In genomic region chr3:100072328-100073048, GRCh38 we compare ENCODE assay signal across 8 cellular contexts. TPM values are rescaled to one million over a fixed set of nuclear protein-coding genes. Genes with fewer than 3 reads are reported as not detected.
DNase-seq lines count a peak whose midpoint lies in the region; ATAC-seq and TF ChIP-seq lines count a peak whose summit lies in the region.

No MANE protein-coding gene starts in this region.

- H3K4me1 Mint-ChIP-seq in activated CD8-positive, alpha-beta memory T cell treated with anti-CD3 and anti-CD28 coated beads, Interleukin-2, amount 10 ng/mL, durations not matched to agents 7 days and 5 days: peaks cover 67% of the 10 kb centered on the region
- H3K4me1 Mint-ChIP-seq in activated T-helper 2 cell treated with anti-CD3 and anti-CD28 coated beads, Interferon-gamma antibody, Interleukin-2, Interleukin-4, amounts not matched to agents 10 μg/mL and 5 μg/mL and 100 μg/mL, durations not matched to agents 14 hours and 24 hours and 36 hours (ENCODE audit: low read depth): peaks cover 74% of the 10 kb centered on the region

- POLR2A ChIA-PET in PC-9 (lab: Charles Lee; ENCODE audit: unreplicated experiment): no interaction called here

- H3K27ac ChIP-seq in PC-9 (no peak overlapping the region), MM.1S (ENCODE audit: low read length) (no peak overlapping the region)

- CTCF ChIA-PET in activated CD8-positive, alpha-beta memory T cell treated with anti-CD3 and anti-CD28 coated beads, Interleukin-2, amount 10 ng/mL, durations not matched to agents 7 days and 5 days (lab: Charles Lee): interaction anchor here (0.9 to 7.5 kb wide), 9 partner anchors 12 to 230 kb away, joined by 3 to 59 read pairs (median 3); partner anchors contain the start of gene TBC1D23
- CTCF ChIA-PET in PC-9 (lab: Charles Lee): no interaction called here

- H3F3A ChIP-seq in PC-9 (ENCODE audit: insufficient read depth, low read depth) (no peaks in the 10 kb centered on the region), MM.1S (ENCODE audit: insufficient read depth, low read length) (no peaks in the 10 kb centered on the region)

- H3K36me3 Mint-ChIP-seq in activated CD8-positive, alpha-beta memory T cell treated with anti-CD3 and anti-CD28 coated beads, Interleukin-2, amount 10 ng/mL, durations not matched to agents 7 days and 5 days: peaks cover 45% of the 10 kb centered on the region
- H3K36me3 Mint-ChIP-seq in activated T-helper 2 cell treated with anti-CD3 and anti-CD28 coated beads, Interferon-gamma antibody, Interleukin-2, Interleukin-4, amounts not matched to agents 10 μg/mL and 5 μg/mL and 100 μg/mL, durations not matched to agents 14 hours and 24 hours and 36 hours (ENCODE audit: low read depth): peaks cover 33% of the 10 kb centered on the region

- peak; percentile 81 for ATAC-seq in activated CD8-positive, alpha-beta memory T cell treated with anti-CD3 and anti-CD28 coated beads, Interleukin-2, amount 10 ng/mL, durations not matched to agents 7 days and 5 days
- ATAC-seq in HG03432 (IDR thresholded peaks at IDR 0.05; ENCODE audit: unreplicated experiment): peak; percentile 63
- ATAC-seq in stimulated activated naive CD8-positive, alpha-beta T cell treated with anti-CD3 and anti-CD28 coated beads, Interleukin-15, Interleukin-2, amounts not matched to agents 100 U/mL and 50 U/mL, for 24 hours: peak; percentile 74

- intact Hi-C loops in activated T-helper 2 cell treated with anti-CD3 and anti-CD28 coated beads, Interferon-gamma antibody, Interleukin-2, Interleukin-4, amounts not matched to agents 10 μg/mL and 5 μg/mL and 100 μg/mL, durations not matched to agents 14 hours and 24 hours and 36 hours (cut with micrococcal nuclease): loop anchor here (1.0 to 10.0 kb wide), 4 partner anchors 15 to 332 kb away; partner anchors contain the start of genes LNP1 and TOMM70
- intact Hi-C loops in PC-9 (cut with micrococcal nuclease; ENCODE audit: unreplicated experiment): no loop called here

- H3K4me1 ChIP-seq in PC-9 (replicated peaks; ENCODE audit: insufficient read depth) (no peaks in the 10 kb centered on the region), MM.1S (ENCODE audit: low read length) (peaks cover 16% of the 10 kb centered on the region)

- peaks cover 12% of the 10 kb centered on the region for H3K9me3 ChIP-seq in PC-9 (ENCODE audit: insufficient read depth, low read depth)
- H3K9me3 ChIP-seq in MM.1S (replicated peaks; ENCODE audit: insufficient read depth, low read length): no peaks in the 10 kb centered on the region

- peak overlapping the region; percentile 88 for H3K27ac Mint-ChIP-seq in activated CD8-positive, alpha-beta memory T cell treated with anti-CD3 and anti-CD28 coated beads, Interleukin-2, amount 10 ng/mL, durations not matched to agents 7 days and 5 days
- peak overlapping the region; percentile 34 for H3K27ac Mint-ChIP-seq in activated T-helper 2 cell treated with anti-CD3 and anti-CD28 coated beads, Interferon-gamma antibody, Interleukin-2, Interleukin-4, amounts not matched to agents 10 μg/mL and 5 μg/mL and 100 μg/mL, durations not matched to agents 14 hours and 24 hours and 36 hours

- H3K36me3 ChIP-seq in PC-9 (ENCODE audit: low read depth): no peaks in the 10 kb centered on the region
- H3K36me3 ChIP-seq in MM.1S (replicated peaks; ENCODE audit: insufficient read depth, low read length): no peaks in the 10 kb centered on the region

- H3K4me3 Mint-ChIP-seq in activated CD8-positive, alpha-beta memory T cell treated with anti-CD3 and anti-CD28 coated beads, Interleukin-2, amount 10 ng/mL, durations not matched to agents 7 days and 5 days: peak overlapping the region; percentile 14
- H3K4me3 Mint-ChIP-seq in activated T-helper 2 cell treated with anti-CD3 and anti-CD28 coated beads, Interferon-gamma antibody, Interleukin-2, Interleukin-4, amounts not matched to agents 10 μg/mL and 5 μg/mL and 100 μg/mL, durations not matched to agents 14 hours and 24 hours and 36 hours (ENCODE audit: low read depth): peak overlapping the region; percentile 11

- no peaks in the 10 kb centered on the region for H3K27me3 Mint-ChIP-seq in activated CD8-positive, alpha-beta memory T cell treated with anti-CD3 and anti-CD28 coated beads, Interleukin-2, amount 10 ng/mL, durations not matched to agents 7 days and 5 days
- no peaks in the 10 kb centered on the region for H3K27me3 Mint-ChIP-seq in activated T-helper 2 cell treated with anti-CD3 and anti-CD28 coated beads, Interferon-gamma antibody, Interleukin-2, Interleukin-4, amounts not matched to agents 10 μg/mL and 5 μg/mL and 100 μg/mL, durations not matched to agents 14 hours and 24 hours and 36 hours (ENCODE audit: low read depth)

- H2AFZ ChIP-seq in PC-9: no peak overlapping the region
- no peak overlapping the region for H2AFZ ChIP-seq in MM.1S (ENCODE audit: low read length)

- H3K4me3 ChIP-seq in PC-9: no peak overlapping the region
- no peak overlapping the region for H3K4me3 ChIP-seq in MM.1S (ENCODE audit: low read length)

- H3K9me2 ChIP-seq in PC-9 (ENCODE audit: insufficient read depth) (no peaks in the 10 kb centered on the region; the same call in 1 of the 2 replicates), MM.1S (replicated peaks; ENCODE audit: insufficient read depth, low read length) (no peaks in the 10 kb centered on the region)

- no peak overlapping the region for H3K9ac ChIP-seq in MM.1S (ENCODE audit: low read length)

- no peaks in the 10 kb centered on the region for H3K9me3 Mint-ChIP-seq in activated CD8-positive, alpha-beta memory T cell treated with anti-CD3 and anti-CD28 coated beads, Interleukin-2, amount 10 ng/mL, durations not matched to agents 7 days and 5 days (ENCODE audit: low read depth)
- H3K9me3 Mint-ChIP-seq in activated T-helper 2 cell treated with anti-CD3 and anti-CD28 coated beads, Interferon-gamma antibody, Interleukin-2, Interleukin-4, amounts not matched to agents 10 μg/mL and 5 μg/mL and 100 μg/mL, durations not matched to agents 14 hours and 24 hours and 36 hours: peaks cover 4% of the 10 kb centered on the region

- H3K79me2 ChIP-seq in PC-9 (ENCODE audit: low read depth) (no peaks in the 10 kb centered on the region), MM.1S (ENCODE audit: low read length) (no peaks in the 10 kb centered on the region)

- TF ChIP-seq CTCF in PC-9 (conservative IDR thresholded peaks at IDR 0.05) (no peak), MM.1S (IDR thresholded peaks at IDR 0.05; ENCODE audit: low read length) (no peak)

- no peaks in the 10 kb centered on the region for H3K27me3 ChIP-seq in PC-9 (ENCODE audit: insufficient read depth, low read depth)
- H3K27me3 ChIP-seq in MM.1S (replicated peaks; ENCODE audit: insufficient read depth, low read length): no peaks in the 10 kb centered on the region

- H3K4me2 ChIP-seq in PC-9: no peak overlapping the region
- H3K4me2 ChIP-seq in MM.1S (ENCODE audit: low read depth, low read length): no peak overlapping the region

- no TSS peak for BruUV-seq in PC-9 (replicated peaks; lab: Mats Ljungman, UMichigan)

- H4K20me1 ChIP-seq in PC-9 (ENCODE audit: insufficient read depth) (no peaks in the 10 kb centered on the region), MM.1S (ENCODE audit: insufficient read depth, low read length) (no peaks in the 10 kb centered on the region)

- peak; percentile 61 for DNase-seq in activated CD8-positive, alpha-beta memory T cell treated with anti-CD3 and anti-CD28 coated beads, Interleukin-2, amount 10 ng/mL, durations not matched to agents 7 days and 5 days
- DNase-seq in activated CD8-positive, alpha-beta memory T cell treated with anti-CD3 and anti-CD28 coated beads, Interleukin-2, amount 50 U/mL, for 4 hours: no peak
- DNase-seq in activated T-helper 2 cell treated with anti-CD3 and anti-CD28 coated beads, Interferon-gamma antibody, Interleukin-2, Interleukin-4, amounts not matched to agents 10 μg/mL and 5 μg/mL and 100 μg/mL, durations not matched to agents 14 hours and 24 hours and 36 hours (ENCODE audit: low spot score): no peak
- DNase-seq in stimulated activated naive CD8-positive, alpha-beta T cell treated with anti-CD3 and anti-CD28 coated beads, Interleukin-15, Interleukin-2, amounts not matched to agents 100 U/mL and 50 U/mL, for 24 hours: no peak
- no peak for DNase-seq in PC-9
- DNase-seq in MM.1S: no peak
- no peak for DNase-seq in GM19240 (ENCODE audit: insufficient read length, low spot score)

RNA-seq across cellular contexts. Expression of gene FILIP1L, which starts 41.8 kb away (rescaled TPM):
- 10 to 100 TPM in 1 of 2 experiments, 1 to 10 TPM in 1; 2.4 to 15.5 TPM for total RNA-seq in activated CD8-positive, alpha-beta memory T cell treated with anti-CD3 and anti-CD28 coated beads, Interleukin-2, amount 10 ng/mL, durations not matched to agents 7 days and 5 days
- 4.5 TPM in 2 replicates for total RNA-seq in activated T-helper 2 cell treated with anti-CD3 and anti-CD28 coated beads, Interferon-gamma antibody, Interleukin-2, Interleukin-4, amounts not matched to agents 10 μg/mL and 5 μg/mL and 100 μg/mL, durations not matched to agents 14 hours and 24 hours and 36 hours
- total RNA-seq in PC-9 (2021): 12.0 and 16.8 TPM in 2 replicates
